ENCODE assay signal across 14 cellular contexts in genomic region chr17:64001763-64002529, GRCh38. TPM values are rescaled to one million over a fixed set of nuclear protein-coding genes. Genes with fewer than 3 reads are reported as not detected.
A peak's percentile ranks its signal among the peaks of the same experiment; 100 is the strongest.
DNase-seq lines count a peak whose midpoint lies in the region; ATAC-seq, FAIRE-seq and TF ChIP-seq lines count a peak whose summit lies in the region.
"Had no signal": no experiment of that assay in that cellular context is flagged by ENCODE, and none has a peak within 500 bp of the region (broad histone marks: within the 10 kb centered on the region; RNA-seq: fewer than 3 reads in every experiment).

No MANE protein-coding gene starts in this region.

- H3K27ac Mint-ChIP-seq in activated T-cell treated with anti-CD3 and anti-CD28 coated beads, Interleukin-2, amount 50 U/mL, for 24 hours = peak overlapping the region; percentile 6

- peaks cover 26% of the 10 kb centered on the region for H3K4me1 Mint-ChIP-seq in activated T-cell treated with anti-CD3 and anti-CD28 coated beads, Interleukin-2, amount 50 U/mL, for 24 hours (ENCODE audit: low read depth)
- peaks cover 31% of the 10 kb centered on the region for H3K4me1 Mint-ChIP-seq in activated T-cell treated with anti-CD3 and anti-CD28 coated beads, Interleukin-2, amount 50 U/mL, for 4 hours (ENCODE audit: low read depth)

- ATAC-seq in activated T-cell treated with anti-CD3 and anti-CD28 coated beads, Interleukin-2, amount 50 U/mL, for 4 hours = no peak
- ATAC-seq in HepG2 = peak; percentile 21
- ATAC-seq in upper lobe of left lung (ENCODE audit: low FRiP score in 2 of 2) = peak; percentile 23 to 50
- ATAC-seq in GM19351 (IDR thresholded peaks at IDR 0.05; ENCODE audit: unreplicated experiment) = no peak
- no peak for ATAC-seq in GM21723 (IDR thresholded peaks at IDR 0.05; ENCODE audit: unreplicated experiment)
- ATAC-seq in GM18867 (IDR thresholded peaks at IDR 0.05; ENCODE audit: unreplicated experiment) = no peak

- POLR2A ChIA-PET in HepG2 (lab: Yijun Ruan, JAX) = interaction anchor here (0.5 kb wide), 1 partner anchor 712 kb away, joined by 3 read pairs; no protein-coding TSS in a partner anchor

- 46% methylated on average over 13 of the region's 14 CpGs for WGBS in HepG2 (ENCODE audit: low lambda C conversion rate)
- 53 to 80% methylated on average over 4 to 14 of the region's 14 CpGs for WGBS in upper lobe of left lung, 2 donors

- no peaks in the 10 kb centered on the region for H3K9me3 Mint-ChIP-seq in activated T-cell treated with anti-CD3 and anti-CD28 coated beads, Interleukin-2, amount 50 U/mL, for 24 hours
- H3K9me3 Mint-ChIP-seq in activated T-cell treated with anti-CD3 and anti-CD28 coated beads, Interleukin-2, amount 50 U/mL, for 4 hours = no peaks in the 10 kb centered on the region
- H3K9me3 Mint-ChIP-seq: central memory CD8-positive, alpha-beta T cell had no signal

- in situ Hi-C loops in HepG2 (cut with HindIII; ENCODE audit: extremely low pct_ligation_motif_present, low pct_unique_long_range_greater_than_20kb) = no loop called here

- H3K4me2 ChIP-seq in HepG2 (ENCODE audit: low read depth, low read length) = peak overlapping the region; percentile 28

- H3K27me3 Mint-ChIP-seq in activated T-cell treated with anti-CD3 and anti-CD28 coated beads, Interleukin-2, amount 50 U/mL, for 24 hours = no peaks in the 10 kb centered on the region
- H3K27me3 Mint-ChIP-seq in activated T-cell treated with anti-CD3 and anti-CD28 coated beads, Interleukin-2, amount 50 U/mL, for 4 hours (ENCODE audit: low read depth) = no peaks in the 10 kb centered on the region
- H3K27me3 Mint-ChIP-seq: central memory CD8-positive, alpha-beta T cell had no signal

- H3K4me3 Mint-ChIP-seq in activated T-cell treated with anti-CD3 and anti-CD28 coated beads, Interleukin-2, amount 50 U/mL, for 24 hours = no peak overlapping the region
- H3K4me3 Mint-ChIP-seq in activated T-cell treated with anti-CD3 and anti-CD28 coated beads, Interleukin-2, amount 50 U/mL, for 4 hours = no peak overlapping the region
- H3K4me3 Mint-ChIP-seq: central memory CD8-positive, alpha-beta T cell had no signal

- TF ChIP-seq POLR2A in HepG2 (IDR thresholded peaks at IDR 0.05; ENCODE audit: insufficient read depth in 1 of 2, low read depth in 2 of 2, low read length in 2 of 2) = no peak
- TF ChIP-seq POLR2A in upper lobe of left lung (IDR thresholded peaks at IDR 0.05) = no peak

- no peaks in the 10 kb centered on the region for H3K79me2 ChIP-seq in HepG2 (ENCODE audit: insufficient read depth, low read length)

- no peak for TF ChIP-seq EP300 in HepG2 (IDR thresholded peaks at IDR 0.05; ENCODE audit: low read depth in 2 of 2, low read length in 2 of 2)
- no peak for TF ChIP-seq EP300 in HepG2 (CRISPR knock-in tag; IDR thresholded peaks at IDR 0.05; ENCODE audit: borderline replicate concordance)
- peak in 2 of 4 donors; percentile 3 to 18 for TF ChIP-seq EP300 in upper lobe of left lung (IDR thresholded peaks at IDR 0.05)

- H3K4me3 ChIP-seq in choroid plexus epithelial cell (ENCODE audit: low read depth, low read length) = no peak overlapping the region
- peak overlapping the region in 1 of 3 experiments; percentile 9; a peak in 1 of 6 replicates for H3K4me3 ChIP-seq in HepG2 (replicated peaks in 1 of 3; ENCODE audit: insufficient read depth in 1 of 3, low read depth in 2 of 3, low read length in 3 of 3)
- no peak overlapping the region for H3K4me3 ChIP-seq in upper lobe of left lung
- H3K4me3 ChIP-seq: thoracic aorta had no signal

- H4K20me1 ChIP-seq in HepG2 (ENCODE audit: insufficient read depth, low read length) = no peaks in the 10 kb centered on the region

- FAIRE-seq in HepG2 (lab: Jason Lieb, UNC) = no peak

- H3K4me1 ChIP-seq in HepG2 (ENCODE audit: insufficient read depth, low read length) = peaks cover 70% of the 10 kb centered on the region
- H3K4me1 ChIP-seq in upper lobe of left lung = peaks cover 39 to 73% (median 51%) of the 10 kb centered on the region in 4 donors

- peak; percentile 27 for DNase-seq in activated T-cell treated with anti-CD3 and anti-CD28 coated beads, Interleukin-2, amount 50 U/mL, for 24 hours
- no peak for DNase-seq in activated T-cell treated with anti-CD3 and anti-CD28 coated beads, Interleukin-2, amount 50 U/mL, for 4 hours
- DNase-seq in choroid plexus epithelial cell (ENCODE audit: low read depth) = peak; percentile 19
- DNase-seq in HepG2 (ENCODE audit: low spot score) = no peak
- peak; percentile 43 to 84 for DNase-seq in upper lobe of left lung
- DNase-seq: activated T-cell treated with anti-CD3 and anti-CD28 coated beads for 4 hours, foreskin melanocyte had no signal

- H3K36me3 ChIP-seq in HepG2 (replicated peaks in 1 of 2; ENCODE audit: control insufficient read depth in 1 of 2, insufficient read depth in 2 of 2, low read length in 2 of 2) (no peaks in the 10 kb centered on the region), upper lobe of left lung (peaks cover 0 to 31% (median 12%) of the 10 kb centered on the region in 4 donors)
- H3K36me3 ChIP-seq: thoracic aorta had no signal

- H2AFZ ChIP-seq in HepG2 (ENCODE audit: low read length) = no peak overlapping the region

- H3K9me3 ChIP-seq in HepG2 (ENCODE audit: low read length) (no peaks in the 10 kb centered on the region), upper lobe of left lung (no peaks in the 10 kb centered on the region)
- H3K9me3 ChIP-seq: thoracic aorta had no signal

- no TSS peak for BruUV-seq in HepG2 (replicated peaks; lab: Mats Ljungman, UMichigan)

- TF ChIP-seq CTCF in choroid plexus epithelial cell (conservative IDR thresholded peaks at IDR 0.05; ENCODE audit: low read depth, low read length) (no peak), HepG2 (CRISPR knock-in tag; IDR thresholded peaks at IDR 0.05) (peak; percentile 4; the same call in 1 of the 2 replicates), upper lobe of left lung (IDR thresholded peaks at IDR 0.05) (peak in 1 of 6 experiments; percentile 10)

- H3K27ac ChIP-seq in HepG2 (ENCODE audit: extremely low read length, insufficient read depth, low read length) = no peak overlapping the region
- peak overlapping the region; percentile 9 to 85 (median 81) for H3K27ac ChIP-seq in upper lobe of left lung

- TF ChIP-seq RAD21 in HepG2 (CRISPR knock-in tag; IDR thresholded peaks at IDR 0.05) = no peak

- CTCF ChIA-PET in HepG2 (lab: Yijun Ruan, JAX; ENCODE audit: low intra/inter-chr PET ratio, low total read pairs) = no interaction called here

- H3K9ac ChIP-seq in HepG2 (ENCODE audit: insufficient read depth, low read depth, low read length) = no peak overlapping the region; the same call in 1 of the 2 replicates

- intact Hi-C loops in HepG2 (cut with micrococcal nuclease; ENCODE audit: unreplicated experiment) = no loop called here

- H3K27me3 ChIP-seq in HepG2 (ENCODE audit: control insufficient read depth in 1 of 2, insufficient read depth in 2 of 2, low read length in 2 of 2) (peaks cover 7 to 14% of the 10 kb centered on the region in 2 experiments; a peak in 4 of 5 replicates), upper lobe of left lung (no peaks in the 10 kb centered on the region)

- H3K36me3 Mint-ChIP-seq in activated T-cell treated with anti-CD3 and anti-CD28 coated beads, Interleukin-2, amount 50 U/mL, for 24 hours (ENCODE audit: low read depth) = peaks cover 51% of the 10 kb centered on the region
- peaks cover 10% of the 10 kb centered on the region for H3K36me3 Mint-ChIP-seq in activated T-cell treated with anti-CD3 and anti-CD28 coated beads, Interleukin-2, amount 50 U/mL, for 4 hours (ENCODE audit: insufficient read depth)

RNA-seq across cellular contexts. Expression of gene PRR29, which starts 3.8 kb away (rescaled TPM):
- under 1 TPM in 1 of 3 donors, not detected in 2; 0.16 TPM for total RNA-seq in activated T-cell treated with anti-CD3 and anti-CD28 coated beads, Interleukin-2, amount 50 U/mL, for 4 hours
- 0.07 and 0.11 TPM in 2 replicates for total RNA-seq in HepG2 (2016; rRNA removed; fragmentation: Illumina TruSeq; extraction: Trizol)
- total RNA-seq in HepG2 (2016; cell fraction: cytosol; rRNA removed; fragmentation: Illumina TruSeq; extraction: Trizol; ENCODE audit: low read depth) = not detected in 2 replicates
- 0.19 TPM in 1 of 2 replicates, not detected in the other for total RNA-seq in HepG2 (2016; cell fraction: insoluble cytoplasmic fraction; rRNA removed; fragmentation: Illumina TruSeq; extraction: Trizol)
- 0.06 and 0.14 TPM in 2 replicates for total RNA-seq in HepG2 (2016; cell fraction: membrane; rRNA removed; fragmentation: Illumina TruSeq; extraction: Trizol)
- total RNA-seq in HepG2 (2016; cell fraction: nucleus; rRNA removed; fragmentation: Illumina TruSeq; extraction: Trizol) = not detected in 2 replicates
- 0.08 and 0.20 TPM in 2 replicates for polyA plus RNA-seq in HepG2 (2011; rRNA removed)
- 0.06 and 0.07 TPM in 2 replicates for polyA plus RNA-seq in HepG2 (2011; cell fraction: cytosol; rRNA removed)
- polyA plus RNA-seq in HepG2 (2011; cell fraction: nucleus; rRNA removed) = 0.73 and 0.96 TPM in 2 replicates
- 0.21 and 0.40 TPM in 2 replicates for polyA plus RNA-seq in HepG2 (2012)
- polyA plus RNA-seq in HepG2 (2016; cell fraction: cytosol; fragmentation: Illumina TruSeq; extraction: Trizol; ENCODE audit: low read depth) = 0.10 and 0.11 TPM in 2 replicates
- 0.23 TPM in 1 of 2 replicates, not detected in the other for polyA plus RNA-seq in HepG2 (2016; cell fraction: insoluble cytoplasmic fraction; fragmentation: Illumina TruSeq; extraction: Trizol; ENCODE audit: low read depth)
- polyA plus RNA-seq in HepG2 (2016; cell fraction: membrane; fragmentation: Illumina TruSeq; extraction: Trizol; ENCODE audit: low read depth) = not detected in 2 replicates
- polyA plus RNA-seq in HepG2 (2016; cell fraction: nucleus; fragmentation: Illumina TruSeq; extraction: Trizol; ENCODE audit: insufficient read depth, low read depth) = not detected in 2 replicates
- polyA minus RNA-seq in HepG2 (2011; rRNA and poly(A)+ RNA removed; ENCODE audit: low replicate concordance) = 0.16 TPM in 1 of 2 replicates, not detected in the other
- polyA minus RNA-seq in HepG2 (2011; cell fraction: cytosol; rRNA and poly(A)+ RNA removed) = not detected in 2 replicates
- polyA minus RNA-seq in HepG2 (2011; cell fraction: nucleus; rRNA and poly(A)+ RNA removed) = 0.26 and 0.37 TPM in 2 replicates
- 10 to 100 TPM in 3 of 6 donors, 1 to 10 TPM in 2, under 1 TPM in 1; 0.97 to 30.1 (median 12.1) TPM for total RNA-seq in upper lobe of left lung
- total RNA-seq: thoracic aorta had no signal

RNA-seq across cellular contexts. Expression of gene ICAM2, which starts 18.5 kb away (rescaled TPM):
- 10 to 100 TPM; 67.0 to 88.9 (median 77.1) TPM for total RNA-seq in activated T-cell treated with anti-CD3 and anti-CD28 coated beads, Interleukin-2, amount 50 U/mL, for 4 hours
- total RNA-seq in HepG2 (2016; rRNA removed; fragmentation: Illumina TruSeq; extraction: Trizol) (7.9 and 10.9 TPM in 2 replicates), upper lobe of left lung (100 to 1,000 TPM in 3 of 6 donors, 10 to 100 TPM in 3; 27.2 to 114 (median 82.0) TPM)
- total RNA-seq in HepG2 (2016; cell fraction: cytosol; rRNA removed; fragmentation: Illumina TruSeq; extraction: Trizol; ENCODE audit: low read depth) = 4.1 and 5.7 TPM in 2 replicates
- total RNA-seq in HepG2 (2016; cell fraction: insoluble cytoplasmic fraction; rRNA removed; fragmentation: Illumina TruSeq; extraction: Trizol) = 9.4 and 10.9 TPM in 2 replicates
- total RNA-seq in HepG2 (2016; cell fraction: membrane; rRNA removed; fragmentation: Illumina TruSeq; extraction: Trizol) = 8.3 and 9.3 TPM in 2 replicates
- total RNA-seq in HepG2 (2016; cell fraction: nucleus; rRNA removed; fragmentation: Illumina TruSeq; extraction: Trizol) = 7.4 and 8.7 TPM in 2 replicates
- polyA plus RNA-seq in HepG2 (2011; rRNA removed) = 20.8 and 21.4 TPM in 2 replicates
- 25.1 and 29.5 TPM in 2 replicates for polyA plus RNA-seq in HepG2 (2011; cell fraction: cytosol; rRNA removed)
- polyA plus RNA-seq in HepG2 (2011; cell fraction: nucleus; rRNA removed) = 10.1 and 10.2 TPM in 2 replicates
- 6.0 and 8.9 TPM in 2 replicates for polyA plus RNA-seq in HepG2 (2012)
- polyA plus RNA-seq in HepG2 (2016; cell fraction: cytosol; fragmentation: Illumina TruSeq; extraction: Trizol; ENCODE audit: low read depth) = 3.9 and 5.8 TPM in 2 replicates
- 7.5 and 8.3 TPM in 2 replicates for polyA plus RNA-seq in HepG2 (2016; cell fraction: insoluble cytoplasmic fraction; fragmentation: Illumina TruSeq; extraction: Trizol; ENCODE audit: low read depth)
- polyA plus RNA-seq in HepG2 (2016; cell fraction: membrane; fragmentation: Illumina TruSeq; extraction: Trizol; ENCODE audit: low read depth) = 5.9 and 6.9 TPM in 2 replicates
- polyA plus RNA-seq in HepG2 (2016; cell fraction: nucleus; fragmentation: Illumina TruSeq; extraction: Trizol; ENCODE audit: insufficient read depth, low read depth) = 11.9 and 12.3 TPM in 2 replicates
- 1.3 and 35.6 TPM in 2 replicates for polyA minus RNA-seq in HepG2 (2011; rRNA and poly(A)+ RNA removed; ENCODE audit: low replicate concordance)
- 6.6 and 7.4 TPM in 2 replicates for polyA minus RNA-seq in HepG2 (2011; cell fraction: cytosol; rRNA and poly(A)+ RNA removed)
- 4.2 and 7.6 TPM in 2 replicates for polyA minus RNA-seq in HepG2 (2011; cell fraction: nucleus; rRNA and poly(A)+ RNA removed)
- total RNA-seq: G401 had no signal

RNA-seq across cellular contexts. Expression of gene SCN4A, which starts 29.2 kb away (rescaled TPM):
- under 1 TPM in 2 of 3 donors, not detected in 1; 0.05 to 0.14 TPM for total RNA-seq in activated T-cell treated with anti-CD3 and anti-CD28 coated beads, Interleukin-2, amount 50 U/mL, for 4 hours
- total RNA-seq in HepG2 (2016; rRNA removed; fragmentation: Illumina TruSeq; extraction: Trizol) = 0.02 TPM in 1 of 2 replicates, not detected in the other
- not detected in 2 replicates for total RNA-seq in HepG2 (2016; cell fraction: cytosol; rRNA removed; fragmentation: Illumina TruSeq; extraction: Trizol; ENCODE audit: low read depth)
- total RNA-seq in HepG2 (2016; cell fraction: insoluble cytoplasmic fraction; rRNA removed; fragmentation: Illumina TruSeq; extraction: Trizol) = not detected in 2 replicates
- total RNA-seq in HepG2 (2016; cell fraction: membrane; rRNA removed; fragmentation: Illumina TruSeq; extraction: Trizol) = not detected in 2 replicates
- total RNA-seq in HepG2 (2016; cell fraction: nucleus; rRNA removed; fragmentation: Illumina TruSeq; extraction: Trizol) = not detected in 2 replicates
- polyA plus RNA-seq in HepG2 (2011; rRNA removed) = 0.03 and 0.04 TPM in 2 replicates
- polyA plus RNA-seq in HepG2 (2011; cell fraction: cytosol; rRNA removed) = 0.01 TPM in 2 replicates
- 0.07 and 0.13 TPM in 2 replicates for polyA plus RNA-seq in HepG2 (2011; cell fraction: nucleus; rRNA removed)
- 0.03 and 0.12 TPM in 2 replicates for polyA plus RNA-seq in HepG2 (2012)
- not detected in 2 replicates for polyA plus RNA-seq in HepG2 (2016; cell fraction: cytosol; fragmentation: Illumina TruSeq; extraction: Trizol; ENCODE audit: low read depth)
- not detected in 2 replicates for polyA plus RNA-seq in HepG2 (2016; cell fraction: insoluble cytoplasmic fraction; fragmentation: Illumina TruSeq; extraction: Trizol; ENCODE audit: low read depth)
- polyA plus RNA-seq in HepG2 (2016; cell fraction: membrane; fragmentation: Illumina TruSeq; extraction: Trizol; ENCODE audit: low read depth) = not detected in 2 replicates
- polyA plus RNA-seq in HepG2 (2016; cell fraction: nucleus; fragmentation: Illumina TruSeq; extraction: Trizol; ENCODE audit: insufficient read depth, low read depth) = not detected in 2 replicates
- polyA minus RNA-seq in HepG2 (2011; rRNA and poly(A)+ RNA removed; ENCODE audit: low replicate concordance) = 0.38 and 4.1 TPM in 2 replicates
- not detected in 2 replicates for polyA minus RNA-seq in HepG2 (2011; cell fraction: cytosol; rRNA and poly(A)+ RNA removed)
- 0.26 and 0.37 TPM in 2 replicates for polyA minus RNA-seq in HepG2 (2011; cell fraction: nucleus; rRNA and poly(A)+ RNA removed)
- total RNA-seq in upper lobe of left lung = under 1 TPM in 3 of 6 donors, not detected in 3; under 0.01 to 0.44 (median 0.20) TPM
- total RNA-seq: G401, lung microvascular endothelial cell had no signal

Comparison
In these comparisons a context has a peak if more than half of its experiments do, and no peak if none do; other contexts are left out.
1. DNase-seq: peak in activated T-cell treated with anti-CD3 and anti-CD28 coated beads, Interleukin-2, amount 50 U/mL, for 24 hours (single experiment), choroid plexus epithelial cell (single experiment) and upper lobe of left lung (2 of 2); none in activated T-cell treated with anti-CD3 and anti-CD28 coated beads, Interleukin-2, amount 50 U/mL, for 4 hours (single experiment) and HepG2 (single experiment).
2. ATAC-seq: peak in HepG2 (single experiment) and upper lobe of left lung (2 of 2); none in activated T-cell treated with anti-CD3 and anti-CD28 coated beads, Interleukin-2, amount 50 U/mL, for 4 hours (0 of 2), GM19351 (single experiment), GM21723 (single experiment) and GM18867 (single experiment).